Comparison of ENCODE assay signal across 14 cellular contexts in the genomic region with DNA sequence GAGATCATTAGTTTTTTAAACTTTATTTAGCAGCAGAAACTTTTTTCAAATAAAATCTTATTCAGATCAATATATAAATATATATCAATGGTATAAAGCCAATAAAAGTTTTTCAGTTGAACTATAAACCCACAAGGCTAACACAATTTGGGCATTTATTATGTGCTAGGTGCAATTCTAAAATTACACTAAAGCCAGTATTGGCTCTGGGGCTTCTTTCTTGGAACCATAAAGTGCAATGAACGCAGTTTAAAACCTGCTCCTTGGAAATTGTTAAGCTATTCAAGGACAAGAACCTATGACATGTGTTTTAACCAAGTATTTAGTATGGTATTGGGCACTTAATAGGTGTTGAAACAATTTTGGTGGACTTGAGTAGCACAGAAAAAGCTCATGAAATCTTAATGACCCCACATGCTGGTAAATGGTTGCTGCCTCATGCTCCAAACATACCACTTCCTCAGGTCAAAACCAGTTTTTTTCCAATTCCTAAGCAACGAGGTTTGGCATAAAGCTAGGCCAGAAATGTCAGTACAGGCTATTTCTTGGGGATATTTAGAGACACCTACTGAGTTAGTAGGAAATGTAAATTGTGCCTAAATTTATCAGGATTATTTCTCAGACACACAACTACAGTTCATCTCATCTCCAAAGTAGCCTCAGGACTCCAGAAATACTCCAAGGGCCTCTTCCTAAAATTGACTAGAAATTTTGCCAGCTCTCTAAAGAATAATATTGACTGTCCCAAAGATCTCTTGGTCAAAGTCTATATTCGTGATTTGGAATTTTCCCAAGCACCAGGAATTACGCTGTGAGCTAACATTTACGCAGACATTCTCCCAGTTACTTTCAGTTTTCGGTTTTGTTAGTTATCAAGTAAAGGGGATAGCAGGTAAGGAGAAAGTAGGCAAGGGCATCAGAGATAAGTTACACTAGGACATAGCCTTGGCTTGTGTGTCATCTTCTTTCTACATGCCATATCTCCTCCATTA.
DNase-seq lines count a peak whose midpoint lies in the region; ATAC-seq and TF ChIP-seq lines count a peak whose summit lies in the region.
"Had no signal": no experiment of that assay in that cellular context is flagged by ENCODE, and none has a peak within 500 bp of the region (broad histone marks: within the 10 kb centered on the region; RNA-seq: fewer than 3 reads in every experiment).

No MANE protein-coding gene starts in this region.

- H3K27ac ChIP-seq in hepatocyte (no peak overlapping the region), liver (ENCODE audit: low read depth in 1 of 2, low read length in 2 of 2) (peak overlapping the region; percentile 85 to 87), trophoblast cell (ENCODE audit: low read depth, low read length) (no peak overlapping the region), lower lobe of right lung (no peak overlapping the region)
- H3K27ac ChIP-seq: BLaER1 treated with 17β-estradiol and CSF1 and Interleukin-3, amounts not matched to agents 10 nM and 100 nM; GM23248 had no signal

- no peaks in the 10 kb centered on the region for H3K4me1 Mint-ChIP-seq in HFFc6 (ENCODE audit: low read depth)
- H3K4me1 Mint-ChIP-seq: CD4-positive, CD25-positive, alpha-beta regulatory T cell had no signal

- no peaks in the 10 kb centered on the region for H3K36me3 Mint-ChIP-seq in HFFc6 (ENCODE audit: low read depth)
- H3K36me3 Mint-ChIP-seq: CD4-positive, CD25-positive, alpha-beta regulatory T cell had no signal

- H3K9ac ChIP-seq in liver (ENCODE audit: low read depth in 1 of 2, low read length in 2 of 2) = peak overlapping the region in 1 of 2 donors; percentile 86
- no peak overlapping the region for H3K9ac ChIP-seq in trophoblast cell (ENCODE audit: low read length)
- H3K9ac ChIP-seq: BLaER1 treated with 17β-estradiol and CSF1 and Interleukin-3, amounts not matched to agents 10 nM and 100 nM; GM23248 had no signal

- in situ Hi-C loops in G401 (cut with HindIII; ENCODE audit: low sequenced_read_pairs) = no loop called here

- no peaks in the 10 kb centered on the region; the same call in none of the 2 replicates for H3K27me3 Mint-ChIP-seq in HFFc6 (ENCODE audit: insufficient read depth)
- H3K27me3 Mint-ChIP-seq: CD4-positive, CD25-positive, alpha-beta regulatory T cell had no signal

- H2AFZ ChIP-seq in hepatocyte (no peak overlapping the region), trophoblast cell (ENCODE audit: insufficient read depth, low read length, poor library complexity) (no peak overlapping the region)
- H2AFZ ChIP-seq: GM23248 had no signal

- no peaks in the 10 kb centered on the region for H3K79me1 ChIP-seq in trophoblast cell (ENCODE audit: low read length)

- no peaks in the 10 kb centered on the region for H3K4me1 ChIP-seq in hepatocyte (ENCODE audit: insufficient read depth)
- H3K4me1 ChIP-seq in liver (ENCODE audit: control insufficient read depth in 4 of 4, insufficient read depth in 4 of 4, low read length in 3 of 4) = peaks cover 1 to 14% (median 6%) of the 10 kb centered on the region in 4 donors
- no peaks in the 10 kb centered on the region for H3K4me1 ChIP-seq in trophoblast cell (ENCODE audit: control insufficient read depth in 1 of 2, insufficient read depth in 2 of 2, low read length in 2 of 2)
- no peaks in the 10 kb centered on the region for H3K4me1 ChIP-seq in lower lobe of right lung
- H3K4me1 ChIP-seq: BLaER1 treated with 17β-estradiol and CSF1 and Interleukin-3, amounts not matched to agents 10 nM and 100 nM had no signal

- TF ChIP-seq CTCF in HFFc6 (IDR thresholded peaks at IDR 0.05) (no peak), hepatocyte (IDR thresholded peaks at IDR 0.05; ENCODE audit: poor library complexity) (no peak), liver (IDR thresholded peaks at IDR 0.05; ENCODE audit: low read depth, low read length, missing input control) (no peak), lower lobe of right lung (IDR thresholded peaks at IDR 0.05) (no peak)

- H3K4me3 Mint-ChIP-seq in HFFc6 = peak overlapping the region; percentile 34; the same call in 1 of the 2 replicates
- H3K4me3 Mint-ChIP-seq: CD4-positive, CD25-positive, alpha-beta regulatory T cell had no signal

- no peak overlapping the region for H4K8ac ChIP-seq in trophoblast cell (ENCODE audit: low read depth, low read length)

- no peak overlapping the region for H3K23ac ChIP-seq in trophoblast cell (ENCODE audit: low read length)

- no peak overlapping the region for H4K91ac ChIP-seq in trophoblast cell (ENCODE audit: low read depth, low read length)

- H3K36me3 ChIP-seq in hepatocyte (replicated peaks; ENCODE audit: insufficient read depth, low read depth) (no peaks in the 10 kb centered on the region), liver (ENCODE audit: control insufficient read depth in 4 of 4, insufficient read depth in 3 of 4, low read depth in 1 of 4, low read length in 3 of 4) (no peaks in the 10 kb centered on the region), trophoblast cell (ENCODE audit: control insufficient read depth in 1 of 2, insufficient read depth in 2 of 2, low read length in 2 of 2) (no peaks in the 10 kb centered on the region), lower lobe of right lung (no peaks in the 10 kb centered on the region)
- H3K36me3 ChIP-seq: BLaER1 treated with 17β-estradiol and CSF1 and Interleukin-3, amounts not matched to agents 10 nM and 100 nM had no signal

- no peak overlapping the region for H3K27ac Mint-ChIP-seq in HFFc6
- H3K27ac Mint-ChIP-seq: CD4-positive, CD25-positive, alpha-beta regulatory T cell had no signal

- no peak overlapping the region for H3K4ac ChIP-seq in trophoblast cell (ENCODE audit: low read depth, low read length)

- no peak overlapping the region for H2BK120ac ChIP-seq in trophoblast cell (ENCODE audit: insufficient read depth, low read length, poor library complexity)

- H2AK5ac ChIP-seq in trophoblast cell (ENCODE audit: low read length) = no peak overlapping the region

- intact Hi-C loops in lower lobe of right lung (cut with DNase I) = no loop called here

- no peak overlapping the region for H3K14ac ChIP-seq in trophoblast cell (ENCODE audit: low read length)

- H3K18ac ChIP-seq in trophoblast cell (ENCODE audit: low read length) = no peak overlapping the region

- H3K9me3 Mint-ChIP-seq in HFFc6 = no peaks in the 10 kb centered on the region
- H3K9me3 Mint-ChIP-seq: CD4-positive, CD25-positive, alpha-beta regulatory T cell had no signal

- no peaks in the 10 kb centered on the region for H3K9me2 ChIP-seq in hepatocyte (replicated peaks; ENCODE audit: insufficient read depth)

- peak; percentile 67 to 69 for TF ChIP-seq RAD21 in liver (IDR thresholded peaks at IDR 0.05)

- no peaks in the 10 kb centered on the region for H4K20me1 ChIP-seq in hepatocyte (ENCODE audit: insufficient read depth, poor library complexity, severe bottlenecking)
- H4K20me1 ChIP-seq: BLaER1 treated with 17β-estradiol and CSF1 and Interleukin-3, amounts not matched to agents 10 nM and 100 nM had no signal

- ATAC-seq in lower lobe of right lung = no peak
- ATAC-seq: HCT116 had no signal

- H3K4me2 ChIP-seq in hepatocyte (peak overlapping the region; percentile 31), trophoblast cell (ENCODE audit: low read length) (no peak overlapping the region)
- H3K4me2 ChIP-seq: BLaER1 treated with 17β-estradiol and CSF1 and Interleukin-3, amounts not matched to agents 10 nM and 100 nM had no signal

- DNase-seq in HFFc6 (no peak), hepatocyte (ENCODE audit: low spot score) (no peak), trophoblast cell (peak; percentile 10 to 72), lower lobe of right lung (no peak), RPMI8226 (no peak), G401 (ENCODE audit: low spot score) (no peak), NCI-H187 treated with DMSO at 0.1 percent for 48 hours (lab: John Stamatoyannopoulos, UW) (no peak)
- DNase-seq: ACHN; CD4-positive, CD25-positive, alpha-beta regulatory T cell; DMS 273 treated with DMSO at 0.1 percent for 48 hours; GM23248 had no signal

- H3K4me3 ChIP-seq in hepatocyte (no peak overlapping the region), liver (ENCODE audit: low read depth in 1 of 3, low read length in 3 of 3) (peak overlapping the region in 1 of 3 donors; percentile 22), trophoblast cell (ENCODE audit: low read depth, low read length) (no peak overlapping the region), lower lobe of right lung (no peak overlapping the region)
- H3K4me3 ChIP-seq: BLaER1 treated with 17β-estradiol and CSF1 and Interleukin-3, amounts not matched to agents 10 nM and 100 nM; GM23248 had no signal

- 61% methylated on average over 6 of the region's 6 CpGs for WGBS in hepatocyte (ENCODE audit: low lambda C conversion rate, missing lambda C conversion rate)
- 31% methylated on average over 6 of the region's 6 CpGs for WGBS in liver
- WGBS in trophoblast cell (ENCODE audit: extremely low coverage, insufficient coverage, insufficient read length) = no CpG with 5 or more reads among the region's 6 CpGs

- H4K12ac ChIP-seq in trophoblast cell (ENCODE audit: low read depth, low read length) = no peak overlapping the region

- no peak overlapping the region for H2BK12ac ChIP-seq in trophoblast cell (ENCODE audit: low read length)

- H3K79me2 ChIP-seq in hepatocyte = no peaks in the 10 kb centered on the region
- no peaks in the 10 kb centered on the region for H3K79me2 ChIP-seq in trophoblast cell (ENCODE audit: control insufficient read depth, insufficient read depth, low read length, poor library complexity)

- H2BK5ac ChIP-seq in trophoblast cell (ENCODE audit: low read depth, low read length, poor library complexity) = no peak overlapping the region

- H3K9me3 ChIP-seq in hepatocyte (ENCODE audit: low read depth) = no peaks in the 10 kb centered on the region
- H3K9me3 ChIP-seq in liver (ENCODE audit: control insufficient read depth in 4 of 4, low read length in 3 of 4) = no peaks in the 10 kb centered on the region
- H3K9me3 ChIP-seq in trophoblast cell (ENCODE audit: insufficient read depth, low read depth, low read length) = no peaks in the 10 kb centered on the region
- H3K9me3 ChIP-seq in lower lobe of right lung = no peaks in the 10 kb centered on the region
- H3K9me3 ChIP-seq: BLaER1 treated with 17β-estradiol and CSF1 and Interleukin-3, amounts not matched to agents 10 nM and 100 nM had no signal

- no peaks in the 10 kb centered on the region for H3K27me3 ChIP-seq in hepatocyte
- H3K27me3 ChIP-seq in liver (ENCODE audit: control insufficient read depth in 4 of 4, insufficient read depth in 4 of 4, low read length in 3 of 4) = no peaks in the 10 kb centered on the region
- H3K27me3 ChIP-seq in trophoblast cell (ENCODE audit: insufficient read depth, low read length) = no peaks in the 10 kb centered on the region
- no peaks in the 10 kb centered on the region for H3K27me3 ChIP-seq in lower lobe of right lung (ENCODE audit: low read depth)
- H3K27me3 ChIP-seq: BLaER1 treated with 17β-estradiol and CSF1 and Interleukin-3, amounts not matched to agents 10 nM and 100 nM had no signal

Comparison
In these comparisons a context has a peak if more than half of its experiments do, and no peak if none do; other contexts are left out.
1. DNase-seq: peak in trophoblast cell (2 of 2); none in HFFc6 (single experiment), hepatocyte (single experiment), lower lobe of right lung (single experiment), RPMI8226 (single experiment), G401 (single experiment) and NCI-H187 treated with DMSO at 0.1 percent for 48 hours (single experiment).
2. H3K27ac ChIP-seq: peak in liver (2 of 2); none in hepatocyte (single experiment), trophoblast cell (single experiment) and lower lobe of right lung (single experiment).